19 cellular contexts compared by ENCODE assay signal in genomic region chr2:38432827-38433606, GRCh38. TPM values are rescaled to one million over a fixed set of nuclear protein-coding genes. Genes with fewer than 3 reads are reported as not detected.
DNase-seq lines count a peak whose midpoint lies in the region; ATAC-seq and FAIRE-seq lines count a peak whose summit lies in the region.
"Had no signal": no experiment of that assay in that cellular context is flagged by ENCODE, and none has a peak within 500 bp of the region (broad histone marks: within the 10 kb centered on the region; RNA-seq: fewer than 3 reads in every experiment).

No MANE protein-coding gene starts in this region.

- H3K4me3 ChIP-seq in small intestine (ENCODE audit: low read depth in 1 of 2, low read length in 2 of 2): no peak overlapping the region

- H3K36me3 ChIP-seq in small intestine (ENCODE audit: control insufficient read depth in 2 of 2, insufficient read depth in 2 of 2, low read length in 2 of 2): no peaks in the 10 kb centered on the region

- no peak overlapping the region for H3K27ac ChIP-seq in small intestine (ENCODE audit: low read depth in 1 of 2, low read length in 1 of 2)
- H3K27ac ChIP-seq: HL-60 had no signal

- WGBS in small intestine, 3 donors: 68 to 81% (median 80%) methylated on average over 8 of the region's 8 CpGs

- H3K27me3 ChIP-seq in small intestine (ENCODE audit: control insufficient read depth in 2 of 2, insufficient read depth in 2 of 2, low read length in 2 of 2): no peaks in the 10 kb centered on the region

- no peak for ATAC-seq in HG03521 (IDR thresholded peaks at IDR 0.05; ENCODE audit: unreplicated experiment)

- H3K9me3 ChIP-seq in small intestine (ENCODE audit: control insufficient read depth, low read depth): no peaks in the 10 kb centered on the region

- DNase-seq in NCI-H82 (lab: John Stamatoyannopoulos, UW) (peak; percentile 54), NCI-H82 treated with DMSO at 0.1 percent for 48 hours (lab: John Stamatoyannopoulos, UW; ENCODE audit: unreplicated experiment) (no peak), amniotic epithelial cell (ENCODE audit: low read depth) (peak; percentile 25), islet precursor cell (peak; percentile 63), small intestine (peak; percentile 93), cerebellar cortex (ENCODE audit: low spot score) (no peak)
- DNase-seq in activated CD8-positive, alpha-beta memory T cell treated with anti-CD3 and anti-CD28 coated beads, Interleukin-2, amount 50 U/mL, for 4 hours: no peak
- DNase-seq: activated CD4-positive, alpha-beta T cell treated with anti-CD3 and anti-CD28 coated beads, Interleukin-2, amount 10 ng/mL, durations not matched to agents 7 days and 5 days; activated naive CD8-positive, alpha-beta T cell treated with anti-CD3 and anti-CD28 coated beads for 36 hours; activated T-cell treated with anti-CD3 and anti-CD28 coated beads, Interleukin-2, amount 50 U/mL, for 4 hours; caudate nucleus; Karpas-422; kidney glomerular epithelial cell; NCI-H187; NCI-H748 treated with DMSO at 0.1 percent for 48 hours; stimulated activated CD4-positive, alpha-beta T cell treated with anti-CD3 and anti-CD28 coated beads, Interleukin-1b, Interleukin-23, amount 100 ng/mL, for 48 hours had no signal

- FAIRE-seq in small intestine (lab: Jason Lieb, UNC): no peak
- FAIRE-seq: H54 had no signal

- no peaks in the 10 kb centered on the region for H3K4me1 ChIP-seq in small intestine (ENCODE audit: control insufficient read depth in 2 of 2, insufficient read depth in 1 of 2, low read depth in 1 of 2, low read length in 1 of 2)

RNA-seq across cellular contexts. Expression of gene ATL2, which starts 55.9 kb away (rescaled TPM):
- polyA plus RNA-seq in small intestine: 10 to 100 TPM; 26.2 to 39.8 (median 29.3) TPM

Comparison
In these comparisons a context has a peak if more than half of its experiments do, and no peak if none do; other contexts are left out.
1. DNase-seq: peak in NCI-H82 (single experiment), amniotic epithelial cell (single experiment), islet precursor cell (single experiment) and small intestine (single experiment); none in NCI-H82 treated with DMSO at 0.1 percent for 48 hours (single experiment), activated CD8-positive, alpha-beta memory T cell treated with anti-CD3 and anti-CD28 coated beads, Interleukin-2, amount 50 U/mL, for 4 hours (single experiment) and cerebellar cortex (single experiment).